ENCODE assay signal across 8 cellular contexts in the genomic region with DNA sequence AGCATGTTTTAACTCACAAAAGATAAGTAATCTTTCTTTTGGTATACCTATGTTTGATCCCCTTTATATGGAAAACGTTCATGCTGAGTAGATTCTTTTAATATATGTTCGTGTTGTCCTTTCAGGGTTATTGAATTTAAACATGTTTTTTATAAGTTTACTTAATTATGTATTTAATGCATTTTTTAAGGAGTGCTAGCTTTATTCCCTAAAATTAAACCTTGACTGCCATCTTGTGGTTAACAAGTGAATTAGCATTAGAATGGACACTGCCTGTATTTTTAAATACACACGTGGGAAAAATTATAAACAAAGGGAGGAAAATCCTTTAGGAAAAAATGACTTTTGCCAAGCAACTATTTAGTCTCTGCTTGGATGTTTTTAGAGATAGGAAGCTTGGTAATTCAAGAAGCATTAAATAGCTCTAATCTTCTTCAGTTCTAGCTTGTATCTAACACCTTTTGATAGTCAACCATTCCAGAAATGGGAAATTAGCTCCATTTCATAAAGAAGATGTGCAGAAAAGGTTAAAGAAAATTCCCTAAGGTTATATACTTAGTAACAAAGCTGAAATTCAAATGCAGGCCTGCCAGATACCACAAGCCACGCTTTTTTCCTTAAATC. TPM values are rescaled to one million over a fixed set of nuclear protein-coding genes. Genes with fewer than 3 reads are reported as not detected.
DNase-seq lines count a peak whose midpoint lies in the region; TF ChIP-seq lines count a peak whose summit lies in the region.

No MANE protein-coding gene starts in this region.

- H2AFZ ChIP-seq in OCI-LY7 (ENCODE audit: low read length), result no peak overlapping the region

- H3K79me2 ChIP-seq in OCI-LY7 (ENCODE audit: insufficient read depth, low read depth, low read length), result no peaks in the 10 kb centered on the region

- peak; percentile 47; the same call in 1 of the 2 replicates for TF ChIP-seq CTCF in BE2C (IDR thresholded peaks at IDR 0.05; ENCODE audit: low read depth, low read length)
- TF ChIP-seq CTCF in HEK293 (tag by site-specific recombination; IDR thresholded peaks at IDR 0.05), result peak; percentile 20; the same call in 1 of the 2 replicates
- peak; percentile 95 for TF ChIP-seq CTCF in OCI-LY7 (conservative IDR thresholded peaks at IDR 0.05; ENCODE audit: low read length)
- TF ChIP-seq CTCF in endodermal cell (conservative IDR thresholded peaks at IDR 0.05), result peak; percentile 90
- TF ChIP-seq CTCF in neural crest cell (conservative IDR thresholded peaks at IDR 0.05), result peak; percentile 96

- POLR2A ChIA-PET in HEK293 (lab: Yijun Ruan, JAX), result no interaction called here
- POLR2A ChIA-PET in OCI-LY7 (lab: Charles Lee), result interaction anchor here (0.6 kb wide), 1 partner anchor 17 kb away, joined by 3 read pairs; no protein-coding TSS in a partner anchor

- intact Hi-C loops in OCI-LY7 (cut with micrococcal nuclease; ENCODE audit: unreplicated experiment), result loop anchor here (1.0 to 10.0 kb wide), 4 partner anchors 332 to 669 kb away; partner anchors contain the start of gene ROR1

- H3K27ac ChIP-seq in HEK293 (ENCODE audit: extremely low read depth, low read depth, low read length) (no peak overlapping the region), OCI-LY7 (ENCODE audit: low read depth, low read length, poor library complexity, severe bottlenecking) (no peak overlapping the region), endodermal cell (ENCODE audit: low read depth, low read length) (no peak overlapping the region)

- H3K27me3 ChIP-seq in BE2C, result no peaks in the 10 kb centered on the region
- H3K27me3 ChIP-seq in endodermal cell (ENCODE audit: control insufficient read depth, insufficient read depth, low read length, poor library complexity, severe bottlenecking), result no peaks in the 10 kb centered on the region

- H3K4me3 ChIP-seq in BE2C (ENCODE audit: low read depth, low read length) (no peak overlapping the region), HEK293 (ENCODE audit: low read depth, low read length) (no peak overlapping the region), OCI-LY7 (ENCODE audit: low read depth, low read length, poor library complexity, severe bottlenecking) (no peak overlapping the region), endodermal cell (ENCODE audit: low read length) (no peak overlapping the region)

- no peaks in the 10 kb centered on the region for H4K20me1 ChIP-seq in OCI-LY7 (ENCODE audit: insufficient read depth, low read length)

- no peaks in the 10 kb centered on the region for H3K9me3 Mint-ChIP-seq in endodermal cell
- H3K9me3 Mint-ChIP-seq in neural crest cell, result no peaks in the 10 kb centered on the region

- peaks cover 19% of the 10 kb centered on the region for H3K4me1 Mint-ChIP-seq in endodermal cell
- H3K4me1 Mint-ChIP-seq in neural crest cell, result peaks cover 26% of the 10 kb centered on the region

- H3K9me3 ChIP-seq in BE2C, result no peaks in the 10 kb centered on the region
- no peaks in the 10 kb centered on the region for H3K9me3 ChIP-seq in HEK293 (ENCODE audit: control insufficient read depth, insufficient read depth, low read depth, low read length)
- H3K9me3 ChIP-seq in OCI-LY7 (ENCODE audit: low read length), result no peaks in the 10 kb centered on the region
- H3K9me3 ChIP-seq in endodermal cell (ENCODE audit: control insufficient read depth, low read length), result no peaks in the 10 kb centered on the region

- WGBS in endodermal cell (ENCODE audit: insufficient coverage in 1 of 2, insufficient read length in 1 of 2), 2 experiments, result 33 to 44% methylated on average over 2 to 3 of the region's 4 CpGs

- no peaks in the 10 kb centered on the region for H3K27me3 Mint-ChIP-seq in endodermal cell (ENCODE audit: insufficient read depth)
- H3K27me3 Mint-ChIP-seq in neural crest cell (ENCODE audit: low read depth), result no peaks in the 10 kb centered on the region

- H3K36me3 Mint-ChIP-seq in endodermal cell (ENCODE audit: low read depth) (no peaks in the 10 kb centered on the region), neural crest cell (ENCODE audit: low read depth) (no peaks in the 10 kb centered on the region)

- H3K36me3 ChIP-seq in BE2C (no peaks in the 10 kb centered on the region), HEK293 (ENCODE audit: control insufficient read depth in 2 of 2, insufficient read depth in 1 of 2, low read length in 2 of 2) (no peaks in the 10 kb centered on the region), OCI-LY7 (ENCODE audit: insufficient read depth, low read length) (no peaks in the 10 kb centered on the region), endodermal cell (ENCODE audit: control insufficient read depth, insufficient read depth, low read length) (no peaks in the 10 kb centered on the region)

- no peak overlapping the region for H3K4me2 ChIP-seq in OCI-LY7 (ENCODE audit: low read length)

- H3K9me2 ChIP-seq in OCI-LY7 (ENCODE audit: insufficient read depth, low read length), result no peaks in the 10 kb centered on the region

- CTCF ChIA-PET in HEK293 (lab: Yijun Ruan, JAX), result interaction anchor here (0.5 to 4.0 kb wide), 42 partner anchors 8 to 1339 kb away, joined by 3 to 44 read pairs (median 4); no protein-coding TSS in a partner anchor
- CTCF ChIA-PET in OCI-LY7 (lab: Charles Lee; ENCODE audit: unreplicated experiment), result interaction anchor here (1.0 kb wide), 1 partner anchor 600 kb away, joined by 3 read pairs; no protein-coding TSS in a partner anchor

- DNase-seq in BE2C (no peak), OCI-LY7 (ENCODE audit: low spot score) (peak; percentile 56), endodermal cell (no peak), neural crest cell (ENCODE audit: low read depth, low spot score) (no peak), HPDE6-E6E7 (ENCODE audit: extremely low spot score) (no peak), AG08396 (ENCODE audit: low spot score) (no peak), putamen (ENCODE audit: low spot score) (no peak)

- BruUV-seq in OCI-LY7 (replicated peaks; lab: Mats Ljungman, UMichigan), result no TSS peak

- H3K27ac Mint-ChIP-seq in endodermal cell (no peak overlapping the region), neural crest cell (ENCODE audit: unreplicated experiment) (no peak overlapping the region)

- no peak overlapping the region for H3K4me3 Mint-ChIP-seq in endodermal cell
- H3K4me3 Mint-ChIP-seq in neural crest cell, result no peak overlapping the region

- H3K4me1 ChIP-seq in BE2C, result peaks cover 8% of the 10 kb centered on the region; the same call in 1 of the 2 replicates
- H3K4me1 ChIP-seq in HEK293 (ENCODE audit: control insufficient read depth, insufficient read depth, low read length), result peaks cover 15% of the 10 kb centered on the region
- peaks cover 10% of the 10 kb centered on the region for H3K4me1 ChIP-seq in OCI-LY7 (ENCODE audit: insufficient read depth, low read length, poor library complexity, severe bottlenecking)
- H3K4me1 ChIP-seq in endodermal cell (ENCODE audit: control insufficient read depth, insufficient read depth, low read length), result peaks cover 7% of the 10 kb centered on the region

- no peak overlapping the region for H3K9ac ChIP-seq in endodermal cell (ENCODE audit: extremely low read depth, low read length, poor library complexity, severe bottlenecking)

TF ChIP-seq in HEK293, 187 proteins besides CTCF, POLR2A, EP300 and RAD21 (continues in another document):
- TF ChIP-seq, protein P1, sequence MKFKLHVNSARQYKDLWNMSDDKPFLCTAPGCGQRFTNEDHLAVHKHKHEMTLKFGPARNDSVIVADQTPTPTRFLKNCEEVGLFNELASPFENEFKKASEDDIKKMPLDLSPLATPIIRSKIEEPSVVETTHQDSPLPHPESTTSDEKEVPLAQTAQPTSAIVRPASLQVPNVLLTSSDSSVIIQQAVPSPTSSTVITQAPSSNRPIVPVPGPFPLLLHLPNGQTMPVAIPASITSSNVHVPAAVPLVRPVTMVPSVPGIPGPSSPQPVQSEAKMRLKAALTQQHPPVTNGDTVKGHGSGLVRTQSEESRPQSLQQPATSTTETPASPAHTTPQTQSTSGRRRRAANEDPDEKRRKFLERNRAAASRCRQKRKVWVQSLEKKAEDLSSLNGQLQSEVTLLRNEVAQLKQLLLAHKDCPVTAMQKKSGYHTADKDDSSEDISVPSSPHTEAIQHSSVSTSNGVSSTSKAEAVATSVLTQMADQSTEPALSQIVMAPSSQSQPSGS (tag by site-specific recombination; IDR thresholded peaks at IDR 0.05; ENCODE audit: low read depth), result no peak
- no peak for TF ChIP-seq ZNF837 (tag by site-specific recombination; IDR thresholded peaks at IDR 0.05)
- TF ChIP-seq, protein P2, sequence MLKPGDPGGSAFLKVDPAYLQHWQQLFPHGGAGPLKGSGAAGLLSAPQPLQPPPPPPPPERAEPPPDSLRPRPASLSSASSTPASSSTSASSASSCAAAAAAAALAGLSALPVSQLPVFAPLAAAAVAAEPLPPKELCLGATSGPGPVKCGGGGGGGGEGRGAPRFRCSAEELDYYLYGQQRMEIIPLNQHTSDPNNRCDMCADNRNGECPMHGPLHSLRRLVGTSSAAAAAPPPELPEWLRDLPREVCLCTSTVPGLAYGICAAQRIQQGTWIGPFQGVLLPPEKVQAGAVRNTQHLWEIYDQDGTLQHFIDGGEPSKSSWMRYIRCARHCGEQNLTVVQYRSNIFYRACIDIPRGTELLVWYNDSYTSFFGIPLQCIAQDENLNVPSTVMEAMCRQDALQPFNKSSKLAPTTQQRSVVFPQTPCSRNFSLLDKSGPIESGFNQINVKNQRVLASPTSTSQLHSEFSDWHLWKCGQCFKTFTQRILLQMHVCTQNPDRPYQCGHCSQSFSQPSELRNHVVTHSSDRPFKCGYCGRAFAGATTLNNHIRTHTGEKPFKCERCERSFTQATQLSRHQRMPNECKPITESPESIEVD (tag by site-specific recombination; IDR thresholded peaks at IDR 0.05), result peak; percentile 51
- TF ChIP-seq ZNF530 (tag by site-specific recombination; IDR thresholded peaks at IDR 0.05; ENCODE audit: low read depth), result no peak
- TF ChIP-seq, protein P3, sequence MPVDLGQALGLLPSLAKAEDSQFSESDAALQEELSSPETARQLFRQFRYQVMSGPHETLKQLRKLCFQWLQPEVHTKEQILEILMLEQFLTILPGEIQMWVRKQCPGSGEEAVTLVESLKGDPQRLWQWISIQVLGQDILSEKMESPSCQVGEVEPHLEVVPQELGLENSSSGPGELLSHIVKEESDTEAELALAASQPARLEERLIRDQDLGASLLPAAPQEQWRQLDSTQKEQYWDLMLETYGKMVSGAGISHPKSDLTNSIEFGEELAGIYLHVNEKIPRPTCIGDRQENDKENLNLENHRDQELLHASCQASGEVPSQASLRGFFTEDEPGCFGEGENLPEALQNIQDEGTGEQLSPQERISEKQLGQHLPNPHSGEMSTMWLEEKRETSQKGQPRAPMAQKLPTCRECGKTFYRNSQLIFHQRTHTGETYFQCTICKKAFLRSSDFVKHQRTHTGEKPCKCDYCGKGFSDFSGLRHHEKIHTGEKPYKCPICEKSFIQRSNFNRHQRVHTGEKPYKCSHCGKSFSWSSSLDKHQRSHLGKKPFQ (tag by site-specific recombination; IDR thresholded peaks at IDR 0.05), result no peak
- no peak for TF ChIP-seq ZNF169 (tag by site-specific recombination; IDR thresholded peaks at IDR 0.05)

RNA-seq across cellular contexts. Expression of gene UBE2U, which starts 43.0 kb away (rescaled TPM):
- polyA plus RNA-seq in BE2C (2012; ENCODE audit: insufficient read depth, insufficient read length, low read depth), result not detected
- total RNA-seq in OCI-LY7 (2014; rRNA removed; shearing (Covaris generic)), result not detected in 2 replicates
- total RNA-seq in OCI-LY7 (2022), result not detected in 2 replicates
- not detected for total RNA-seq in endodermal cell
- not detected for polyA plus RNA-seq in endodermal cell (2013, experiment 1 of 2)
- not detected for polyA plus RNA-seq in endodermal cell (2013, experiment 2 of 2)
- not detected in 2 replicates for total RNA-seq in neural crest cell

Comparison
In these comparisons a context has a peak if more than half of its experiments do, and no peak if none do; other contexts are left out.
1. CTCF ChIP-seq: peak in every context shown above with its lines; median percentile 96 in neural crest cell; 95 in OCI-LY7; 90 in endodermal cell; 47 in BE2C; 20 in HEK293.